In the genomic region with DNA sequence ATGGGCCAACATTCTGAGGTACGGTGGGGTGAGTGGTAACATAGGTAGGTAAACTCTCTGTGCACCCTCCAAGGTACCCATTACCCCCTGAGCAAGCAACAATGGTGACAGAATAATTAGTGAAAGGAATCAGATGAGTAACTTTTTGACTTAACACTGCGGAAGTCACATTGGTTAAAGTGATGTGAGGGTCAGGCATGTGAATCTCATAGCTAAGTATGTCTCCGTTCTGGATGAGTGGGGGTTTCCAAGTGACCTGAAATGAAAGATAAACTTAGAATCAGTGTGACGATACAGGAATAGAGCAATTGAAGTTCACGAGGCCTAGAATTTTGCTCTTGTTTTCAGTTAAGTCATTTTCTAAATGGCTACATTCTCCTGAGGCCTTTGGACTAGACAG, we compare ENCODE assay signal across 25 cellular contexts.
"Had no signal": no experiment of that assay in that cellular context is flagged by ENCODE, and none has a peak within 500 bp of the region (broad histone marks: within the 10 kb centered on the region; RNA-seq: fewer than 3 reads in every experiment).

No MANE protein-coding gene starts in this region.

- H3K36me3 ChIP-seq: esophagus muscularis mucosa, left lung, neural progenitor cell, sigmoid colon, stomach, suprapubic skin, tibial nerve, WERI-Rb-1 had no signal

- H3K4me3 ChIP-seq: coronary artery, esophagus muscularis mucosa, left lung, neural progenitor cell, sigmoid colon, smooth muscle cell, stomach, suprapubic skin, tibial nerve had no signal

- H3K4me1 ChIP-seq: esophagus muscularis mucosa, left lung, neural progenitor cell, sigmoid colon, suprapubic skin, tibial nerve had no signal

- DNase-seq: activated CD4-positive, alpha-beta T cell treated with anti-CD3 and anti-CD28 coated beads, Interleukin-2, amount 50 U/mL, for 1 hour; activated CD4-positive, CD25-positive, alpha-beta regulatory T cell treated with anti-CD3 and anti-CD28 coated beads, Interleukin-2, amount 50 U/mL, for 72 hours; activated CD8-positive, alpha-beta T cell treated with anti-CD3 and anti-CD28 coated beads, Interleukin-2, amount 10 ng/mL, durations not matched to agents 7 days and 5 days; activated naive CD8-positive, alpha-beta T cell treated with anti-CD3 and anti-CD28 coated beads for 36 hours; activated T-cell treated with anti-CD3 and anti-CD28 coated beads, Interleukin-2, amount 50 U/mL, for 1 hour; amniotic stem cell; cerebellar nuclear complex; hippocampal formation; kidney glomerular epithelial cell; left lung; mammary epithelial cell; naive thymus-derived CD8-positive, alpha-beta T cell; retina; sigmoid colon; stimulated activated CD4-positive, alpha-beta T cell treated with anti-CD3 and anti-CD28 coated beads, Interleukin-15, amount 100 ng/mL, for 24 hours; stomach; WERI-Rb-1 had no signal

- ATAC-seq: activated CD8-positive, alpha-beta T cell treated with anti-CD3 and anti-CD28 coated beads, Interleukin-2, amount 10 ng/mL, durations not matched to agents 7 days and 5 days; activated T-helper 17 cell treated with anti-CD3 and anti-CD28 coated beads, Interleukin-2, amount 50 U/mL, for 72 hours; left lung; naive thymus-derived CD8-positive, alpha-beta T cell; stimulated activated memory B cell treated with anti-CD40 and anti-IgM and Interleukin-4, amounts not matched to agents 10 μg/mL and 1 μg/mL and 100 μg/mL, for 72 hours had no signal

- H3K27me3 ChIP-seq: esophagus muscularis mucosa, left lung, neural progenitor cell, sigmoid colon, stomach, suprapubic skin, tibial nerve had no signal

- H3K27ac ChIP-seq: coronary artery, esophagus muscularis mucosa, left lung, neural progenitor cell, sigmoid colon, stomach, suprapubic skin, tibial nerve, WERI-Rb-1 had no signal

- H3K9me3 ChIP-seq: esophagus muscularis mucosa, left lung, sigmoid colon, stomach, suprapubic skin, tibial nerve had no signal
